29 cellular contexts compared by ENCODE assay signal in the genomic region with DNA sequence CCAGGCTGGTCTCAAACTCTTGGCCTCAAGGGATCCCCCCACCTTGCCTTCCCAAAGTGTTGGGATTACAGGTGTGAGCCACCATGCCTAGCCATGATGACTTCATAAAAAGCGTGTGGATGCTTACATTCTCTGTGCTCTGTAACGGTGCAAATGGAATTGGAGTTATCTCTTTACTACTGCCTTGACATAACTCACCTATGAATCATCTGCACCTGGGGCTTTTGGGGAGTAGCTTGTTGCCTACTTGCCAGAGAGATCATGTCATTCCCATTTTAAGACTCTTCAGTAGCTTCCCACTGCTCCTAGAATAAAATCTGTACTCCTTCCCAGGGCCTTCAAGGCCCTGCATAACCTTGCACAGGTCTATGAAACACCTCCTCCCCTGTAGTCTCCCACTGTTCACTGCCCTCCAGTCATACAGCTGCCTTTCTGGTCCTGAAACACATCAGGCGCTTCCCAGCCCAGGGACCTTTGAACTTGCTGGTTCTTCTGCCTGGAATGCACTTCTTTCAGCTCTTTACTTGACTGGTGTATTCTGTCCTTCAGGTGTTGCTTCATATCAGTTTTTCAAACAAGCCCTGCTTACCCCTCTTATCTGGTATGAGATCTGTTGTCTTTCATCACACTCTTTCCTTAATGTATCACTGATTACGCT. TPM values are rescaled to one million over a fixed set of nuclear protein-coding genes. Genes with fewer than 3 reads are reported as not detected.
"Had no signal": no experiment of that assay in that cellular context is flagged by ENCODE, and none has a peak within 500 bp of the region (broad histone marks: within the 10 kb centered on the region; RNA-seq: fewer than 3 reads in every experiment).

No MANE protein-coding gene starts in this region.

- DNase-seq: activated B cell treated with CpG ODN at 0.5 μM for 24 hours; activated CD4-positive, alpha-beta memory T cell treated with anti-CD3 and anti-CD28 coated beads for 36 hours; activated CD4-positive, alpha-beta T cell treated with anti-CD3 and anti-CD28 coated beads for 4 hours; activated CD8-positive, alpha-beta memory T cell treated with anti-CD3 and anti-CD28 coated beads, Interleukin-2, amount 10 ng/mL, durations not matched to agents 7 days and 5 days; activated naive CD4-positive, alpha-beta T cell treated with Interleukin-2 at 50 U/mL for 16 hours; activated naive CD8-positive, alpha-beta T cell treated with anti-CD3 and anti-CD28 coated beads, Interleukin-2, amount 10 ng/mL, durations not matched to agents 7 days and 5 days; activated T-cell treated with anti-CD3 and anti-CD28 coated beads, Interleukin-2, amount 50 U/mL, for 1 hour; amygdala; central memory CD4-positive, alpha-beta T cell; endodermal cell; foreskin melanocyte; heart left ventricle; mesendoderm; naive thymus-derived CD4-positive, alpha-beta T cell; small intestine; stimulated activated CD4-positive, alpha-beta T cell treated with anti-CD3 and anti-CD28 coated beads, Interleukin-4, amount 100 ng/mL, for 24 hours; T-helper 1 cell; T-helper 9 cell; testis; upper lobe of right lung had no signal

- H3K4me1 Mint-ChIP-seq: activated B cell treated with CpG ODN at 0.5 μM for 24 hours; activated T-helper 17 cell treated with anti-CD3 and anti-CD28 coated beads, Interleukin-2, amount 50 U/mL, for 72 hours; naive thymus-derived CD4-positive, alpha-beta T cell; stimulated activated effector memory CD8-positive, alpha-beta T cell treated with anti-CD3 and anti-CD28 coated beads, Interleukin-12 subunit alpha, Interleukin-12 subunit beta, amount 100 ng/mL, for 72 hours had no signal

- H3K4me3 Mint-ChIP-seq: activated B cell treated with CpG ODN at 0.5 μM for 24 hours; activated CD4-positive, alpha-beta memory T cell treated with anti-CD3 and anti-CD28 coated beads for 36 hours; activated CD8-positive, alpha-beta memory T cell treated with anti-CD3 and anti-CD28 coated beads, Interleukin-2, amount 10 ng/mL, durations not matched to agents 7 days and 5 days; activated naive CD8-positive, alpha-beta T cell treated with anti-CD3 and anti-CD28 coated beads, Interleukin-2, amount 10 ng/mL, durations not matched to agents 7 days and 5 days; activated T-helper 17 cell treated with anti-CD3 and anti-CD28 coated beads, Interleukin-2, amount 50 U/mL, for 72 hours; endodermal cell; naive thymus-derived CD4-positive, alpha-beta T cell; neural progenitor cell; stimulated activated effector memory CD8-positive, alpha-beta T cell treated with anti-CD3 and anti-CD28 coated beads, Interleukin-12 subunit alpha, Interleukin-12 subunit beta, amount 100 ng/mL, for 72 hours had no signal

- H3K36me3 Mint-ChIP-seq: activated CD4-positive, alpha-beta memory T cell treated with anti-CD3 and anti-CD28 coated beads for 36 hours; activated CD8-positive, alpha-beta memory T cell treated with anti-CD3 and anti-CD28 coated beads, Interleukin-2, amount 10 ng/mL, durations not matched to agents 7 days and 5 days; activated naive CD8-positive, alpha-beta T cell treated with anti-CD3 and anti-CD28 coated beads, Interleukin-2, amount 10 ng/mL, durations not matched to agents 7 days and 5 days; neural progenitor cell; stimulated activated effector memory CD8-positive, alpha-beta T cell treated with anti-CD3 and anti-CD28 coated beads, Interleukin-12 subunit alpha, Interleukin-12 subunit beta, amount 100 ng/mL, for 72 hours had no signal

- H3K27ac ChIP-seq: heart left ventricle, neural progenitor cell, prostate gland, right atrium auricular region, testis, upper lobe of right lung had no signal

- H3K9me3 Mint-ChIP-seq: activated B cell treated with CpG ODN at 0.5 μM for 24 hours; activated CD4-positive, alpha-beta memory T cell treated with anti-CD3 and anti-CD28 coated beads for 36 hours; activated naive CD8-positive, alpha-beta T cell treated with anti-CD3 and anti-CD28 coated beads, Interleukin-2, amount 10 ng/mL, durations not matched to agents 7 days and 5 days; activated T-helper 17 cell treated with anti-CD3 and anti-CD28 coated beads, Interleukin-2, amount 50 U/mL, for 72 hours; endodermal cell; stimulated activated effector memory CD8-positive, alpha-beta T cell treated with anti-CD3 and anti-CD28 coated beads, Interleukin-12 subunit alpha, Interleukin-12 subunit beta, amount 100 ng/mL, for 72 hours had no signal

- H3K27me3 ChIP-seq: heart left ventricle, neural progenitor cell, right atrium auricular region, testis, upper lobe of right lung had no signal

- H3K36me3 ChIP-seq: heart left ventricle, neural progenitor cell, prostate gland, right atrium auricular region, upper lobe of right lung had no signal

- FAIRE-seq: colon, small intestine had no signal

- H3K4me3 ChIP-seq: heart left ventricle, neural progenitor cell, prostate gland, right atrium auricular region, testis, upper lobe of right lung had no signal

- H3K27ac Mint-ChIP-seq: activated B cell treated with CpG ODN at 0.5 μM for 24 hours; activated CD4-positive, alpha-beta memory T cell treated with anti-CD3 and anti-CD28 coated beads for 36 hours; activated CD8-positive, alpha-beta memory T cell treated with anti-CD3 and anti-CD28 coated beads, Interleukin-2, amount 10 ng/mL, durations not matched to agents 7 days and 5 days; activated naive CD8-positive, alpha-beta T cell treated with anti-CD3 and anti-CD28 coated beads, Interleukin-2, amount 10 ng/mL, durations not matched to agents 7 days and 5 days; activated T-helper 17 cell treated with anti-CD3 and anti-CD28 coated beads, Interleukin-2, amount 50 U/mL, for 72 hours; endodermal cell; naive thymus-derived CD4-positive, alpha-beta T cell; neural progenitor cell; stimulated activated effector memory CD8-positive, alpha-beta T cell treated with anti-CD3 and anti-CD28 coated beads, Interleukin-12 subunit alpha, Interleukin-12 subunit beta, amount 100 ng/mL, for 72 hours had no signal

- H3K9me3 ChIP-seq: prostate gland, right atrium auricular region, testis, upper lobe of right lung had no signal

- H3K4me1 ChIP-seq: neural progenitor cell, prostate gland, right atrium auricular region, testis, upper lobe of right lung had no signal

RNA-seq across cellular contexts. Expression of gene MOGAT2, which starts 19.6 kb away (rescaled TPM):
- total RNA-seq: activated CD4-positive, alpha-beta memory T cell treated with anti-CD3 and anti-CD28 coated beads for 36 hours; activated CD8-positive, alpha-beta memory T cell treated with anti-CD3 and anti-CD28 coated beads, Interleukin-2, amount 10 ng/mL, durations not matched to agents 7 days and 5 days; activated naive CD8-positive, alpha-beta T cell treated with anti-CD3 and anti-CD28 coated beads, Interleukin-2, amount 10 ng/mL, durations not matched to agents 7 days and 5 days; activated T-helper 17 cell treated with anti-CD3 and anti-CD28 coated beads, Interleukin-2, amount 50 U/mL, for 72 hours; endodermal cell; epithelial cell of proximal tubule; fibroblast of lung; naive thymus-derived CD4-positive, alpha-beta T cell; osteocyte; right atrium auricular region; upper lobe of right lung had no signal

RNA-seq across cellular contexts. Expression of gene MAP6, which starts 29.2 kb away (rescaled TPM):
- total RNA-seq: activated naive CD8-positive, alpha-beta T cell treated with anti-CD3 and anti-CD28 coated beads, Interleukin-2, amount 10 ng/mL, durations not matched to agents 7 days and 5 days had no signal
